In the genomic region with DNA sequence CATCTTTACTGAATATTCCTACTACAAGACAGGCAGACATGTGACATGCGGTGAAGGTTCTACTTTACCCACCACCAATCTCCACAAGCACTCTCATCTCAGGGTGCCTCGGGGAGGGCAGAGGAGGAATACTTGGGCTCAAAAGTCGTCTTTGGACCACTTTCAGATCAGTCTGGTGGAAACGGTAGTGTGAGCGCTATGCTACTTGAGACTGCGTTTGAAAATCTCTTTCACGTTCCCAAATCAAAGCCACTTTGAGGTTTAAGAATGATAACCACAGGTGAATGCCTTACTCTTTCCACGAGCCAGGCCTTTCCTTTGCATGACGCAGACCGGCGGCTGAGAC, we compare ENCODE assay signal across 1 cellular context.
TF ChIP-seq lines count a peak whose summit lies in the region.

No MANE protein-coding gene starts in this region.

TF ChIP-seq in GM23338, 12 proteins besides CTCF, POLR2A, EP300 and RAD21:
- TF ChIP-seq ZNF462 (CRISPR knock-in tag; IDR thresholded peaks at IDR 0.05) (no peak), EZH2 (IDR thresholded peaks at IDR 0.05; ENCODE audit: low read depth, unreplicated experiment) (peak; percentile 23), EZH2phosphoT487 (IDR thresholded peaks at IDR 0.05; ENCODE audit: unreplicated experiment) (no peak), ZNF114 (CRISPR knock-in tag; IDR thresholded peaks at IDR 0.05) (no peak), ZNF331 (CRISPR knock-in tag; IDR thresholded peaks at IDR 0.05; ENCODE audit: low read depth) (no peak)
